ENCODE assay signal across 10 cellular contexts in genomic region chr17:31509805-31510177, GRCh38.
DNase-seq lines count a peak whose midpoint lies in the region; ATAC-seq and TF ChIP-seq lines count a peak whose summit lies in the region.
"Had no signal": no experiment of that assay in that cellular context is flagged by ENCODE, and none has a peak within 500 bp of the region (broad histone marks: within the 10 kb centered on the region; RNA-seq: fewer than 3 reads in every experiment).

No MANE protein-coding gene starts in this region.

- no peak overlapping the region for H3K56ac ChIP-seq in H9 (ENCODE audit: insufficient read length, low read depth, low read length)

- ATAC-seq in activated B cell treated with CpG ODN at 0.5 μM for 24 hours (ENCODE audit: low read depth) = no peak

- H3K23ac ChIP-seq in H9 (ENCODE audit: insufficient read length, low read depth, low read length) = no peak overlapping the region

- H3K36me3 ChIP-seq in neural progenitor cell = no peaks in the 10 kb centered on the region

- no peak overlapping the region for H4K91ac ChIP-seq in H9 (ENCODE audit: insufficient read length, low read depth, low read length)

- H2BK5ac ChIP-seq in H9 (ENCODE audit: insufficient read length, low read length) = no peak overlapping the region

- no peak overlapping the region for H2BK20ac ChIP-seq in H9 (ENCODE audit: low read depth, low read length, poor library complexity, severe bottlenecking)

- no peaks in the 10 kb centered on the region for H3K9me3 ChIP-seq in H9 (ENCODE audit: control insufficient read depth, low read depth, low read length)
- H3K9me3 ChIP-seq in neural progenitor cell (ENCODE audit: low read depth) = no peaks in the 10 kb centered on the region

- intact Hi-C loops in activated B cell treated with CpG ODN at 0.5 μM for 24 hours (cut with micrococcal nuclease) = loop anchor here (1.0 to 5.0 kb wide), 4 partner anchors 15 to 117 kb away; partner anchors contain the start of gene RAB11FIP4

- no peak overlapping the region for H3K18ac ChIP-seq in H9 (ENCODE audit: insufficient read length, low read depth, low read length)

- H3K4me3 Mint-ChIP-seq in H9 (no peak overlapping the region; a peak in 1 of 5 replicates), activated B cell treated with CpG ODN at 0.5 μM for 24 hours (peak overlapping the region; percentile 66), neural progenitor cell (no peak overlapping the region)

- H3K9ac ChIP-seq in H9 (ENCODE audit: extremely low read depth, insufficient read length, low read length) = no peak overlapping the region
- no peak overlapping the region for H3K9ac ChIP-seq in neural progenitor cell

- peaks cover 11 to 19% of the 10 kb centered on the region in 2 experiments for H3K4me1 Mint-ChIP-seq in H9
- peaks cover 64% of the 10 kb centered on the region for H3K4me1 Mint-ChIP-seq in activated B cell treated with CpG ODN at 0.5 μM for 24 hours
- H3K4me1 Mint-ChIP-seq in neural progenitor cell = peaks cover 7% of the 10 kb centered on the region

- H4K20me1 ChIP-seq in H9 (ENCODE audit: control insufficient read depth, insufficient read depth, insufficient read length) (peaks cover 4% of the 10 kb centered on the region), neural progenitor cell (ENCODE audit: low read depth) (peaks cover 4% of the 10 kb centered on the region)

- H3K4me2 ChIP-seq in H9 (ENCODE audit: insufficient read depth, insufficient read length, low read length) (no peak overlapping the region), neural progenitor cell (no peak overlapping the region)

- H2BK12ac ChIP-seq in H9 (ENCODE audit: insufficient read length, low read depth, low read length) = no peak overlapping the region

- no peak overlapping the region for H4K5ac ChIP-seq in H9 (ENCODE audit: insufficient read length, low read depth, low read length)

- WGBS in H9 (ENCODE audit: extremely low coverage, insufficient read length, low lambda C conversion rate) = no CpG with 5 or more reads among the region's 5 CpGs

- H3K23me2 ChIP-seq in H9 (ENCODE audit: insufficient read length, low read depth, low read length, poor library complexity, severe bottlenecking) = no peaks in the 10 kb centered on the region

- no peak overlapping the region for H3K4ac ChIP-seq in H9 (ENCODE audit: low read depth, low read length)

- no peak for TF ChIP-seq CTCF in H9 (conservative IDR thresholded peaks at IDR 0.05)
- TF ChIP-seq CTCF in activated B cell treated with CpG ODN at 0.5 μM for 24 hours (IDR thresholded peaks at IDR 0.05) = no peak
- no peak for TF ChIP-seq CTCF in neural progenitor cell (IDR thresholded peaks at IDR 0.05)

- no peaks in the 10 kb centered on the region for H3K27me3 Mint-ChIP-seq in H9 (ENCODE audit: low read depth)
- no peaks in the 10 kb centered on the region for H3K27me3 Mint-ChIP-seq in activated B cell treated with CpG ODN at 0.5 μM for 24 hours
- peaks cover 2% of the 10 kb centered on the region for H3K27me3 Mint-ChIP-seq in neural progenitor cell (ENCODE audit: insufficient read depth, low read depth)

- H3K14ac ChIP-seq in H9 (ENCODE audit: insufficient read depth, low read length) = no peak overlapping the region

- H3K36me3 Mint-ChIP-seq in H9 (ENCODE audit: insufficient read depth in 1 of 3, low read depth in 3 of 3) (peaks cover 0 to 5% (median 0%) of the 10 kb centered on the region in 3 experiments; a peak in 3 of 7 replicates), activated B cell treated with CpG ODN at 0.5 μM for 24 hours (ENCODE audit: low read depth) (peaks cover 8% of the 10 kb centered on the region), neural progenitor cell (no peaks in the 10 kb centered on the region)

- H3K79me1 ChIP-seq in H9 (ENCODE audit: insufficient read depth, low read depth, low read length, poor library complexity, severe bottlenecking) = peaks cover 5% of the 10 kb centered on the region

- H2BK120ac ChIP-seq in H9 (ENCODE audit: low read depth, low read length, poor library complexity, severe bottlenecking) = no peak overlapping the region

- no peak overlapping the region for H2BK15ac ChIP-seq in H9 (ENCODE audit: low read depth, low read length)

- no peak for DNase-seq in H9
- no peak for DNase-seq in activated B cell treated with CpG ODN at 0.5 μM for 24 hours
- DNase-seq in globus pallidus (ENCODE audit: low spot score) = peak; percentile 49
- DNase-seq in neural progenitor cell (ENCODE audit: low spot score) = no peak
- no peak for DNase-seq in NCI-H345 treated with DMSO at 0.1 percent for 48 hours (lab: John Stamatoyannopoulos, UW; ENCODE audit: unreplicated experiment)
- DNase-seq in HPDE6-E6E7 (ENCODE audit: extremely low spot score) = no peak
- no peak for DNase-seq in SKM-1 (lab: John Stamatoyannopoulos, UW; ENCODE audit: unreplicated experiment)
- DNase-seq: NCI-H1417 treated with DMSO at 0.1 percent for 48 hours; NK-92 treated with Interleukin-12 subunit alpha and Interleukin-12 subunit beta, amount 100 ng/mL, for 24 hours had no signal

- peaks cover 12% of the 10 kb centered on the region for H3F3A ChIP-seq in neural progenitor cell (ENCODE audit: low read depth)

- H2AFZ ChIP-seq in H9 (ENCODE audit: low read length) (no peak overlapping the region), neural progenitor cell (replicated peaks) (no peak overlapping the region)

- H3K27ac Mint-ChIP-seq in H9 (peak overlapping the region in 2 of 3 experiments; percentile 35 to 57; a peak in 2 of 7 replicates), activated B cell treated with CpG ODN at 0.5 μM for 24 hours (peak overlapping the region; percentile 96), neural progenitor cell (no peak overlapping the region)

- H3K27ac ChIP-seq in H9 (ENCODE audit: insufficient read length, low read depth, low read length) = no peak overlapping the region
- peak overlapping the region in 15 of 21 experiments; percentile 17 to 92 (median 66) for H3K27ac ChIP-seq in skin epidermis
- no peak overlapping the region for H3K27ac ChIP-seq in neural progenitor cell

- no peaks in the 10 kb centered on the region for H3K27me3 ChIP-seq in H9 (ENCODE audit: insufficient read depth, low read length)
- H3K27me3 ChIP-seq in neural progenitor cell = no peaks in the 10 kb centered on the region

- no peak overlapping the region for H2AK5ac ChIP-seq in H9 (ENCODE audit: insufficient read length, low read length)

- CTCF ChIA-PET in activated B cell treated with CpG ODN at 0.5 μM for 24 hours (lab: Charles Lee) = interaction anchor here (0.7 to 5.0 kb wide), 12 partner anchors 15 to 333 kb away, joined by 3 to 53 read pairs (median 5); no protein-coding TSS in a partner anchor

- no peaks in the 10 kb centered on the region; the same call in 1 of the 2 replicates for H3K4me1 ChIP-seq in H9 (ENCODE audit: insufficient read depth, low read length)
- no peaks in the 10 kb centered on the region for H3K4me1 ChIP-seq in neural progenitor cell

- H3K79me2 ChIP-seq in H9 (ENCODE audit: insufficient read depth, low read length) (no peaks in the 10 kb centered on the region; the same call in 1 of the 2 replicates), neural progenitor cell (ENCODE audit: low read depth) (peaks cover 6% of the 10 kb centered on the region)

- H3K9me3 Mint-ChIP-seq in H9 (no peaks in the 10 kb centered on the region; a peak in 1 of 5 replicates), activated B cell treated with CpG ODN at 0.5 μM for 24 hours (no peaks in the 10 kb centered on the region), neural progenitor cell (no peaks in the 10 kb centered on the region)

- no peak overlapping the region for H4K8ac ChIP-seq in H9 (replicated peaks; ENCODE audit: insufficient read length, low read depth, low read length)

- H3T11ph ChIP-seq in H9 (ENCODE audit: low read length) = no peak overlapping the region

- POLR2A ChIA-PET in activated B cell treated with CpG ODN at 0.5 μM for 24 hours (lab: Charles Lee) = interaction anchor here (0.6 to 10.7 kb wide), 6 partner anchors 12 to 380 kb away, joined by 4 to 207 read pairs (median 8); no protein-coding TSS in a partner anchor

- H3K4me3 ChIP-seq in skin epidermis (no peak overlapping the region), neural progenitor cell (no peak overlapping the region)

Comparison
In these comparisons a context has a peak if more than half of its experiments do, and no peak if none do; other contexts are left out.
1. H3K27ac ChIP-seq: peak in skin epidermis (15 of 21); none in H9 (single experiment) and neural progenitor cell (single experiment).